Comparison of ENCODE assay signal across 2 cellular contexts in the genomic region with DNA sequence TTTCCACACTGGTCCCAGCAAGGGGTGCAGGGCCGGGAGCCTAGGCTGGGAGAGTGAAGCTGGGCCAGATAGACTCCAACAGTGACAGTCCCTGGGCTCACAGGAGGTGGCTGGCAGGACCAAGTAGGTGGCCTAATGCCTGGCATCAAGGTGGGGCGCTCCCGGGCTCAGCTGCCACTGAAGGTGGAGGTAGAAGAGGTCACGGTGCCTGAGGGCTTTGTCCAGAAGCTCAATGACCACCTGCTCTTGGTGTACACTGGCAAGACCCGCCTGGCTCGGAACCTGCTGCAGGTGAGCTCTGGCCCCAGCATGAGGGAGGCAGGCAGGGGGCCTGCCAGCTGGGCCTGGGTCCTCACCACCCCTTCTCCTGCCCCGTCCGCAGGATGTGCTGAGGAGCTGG.
TF ChIP-seq lines count a peak whose summit lies in the region.

No MANE protein-coding gene starts in this region.

TF ChIP-seq in IMR-90, 13 proteins besides CTCF, POLR2A, EP300 and RAD21:
- no peak for TF ChIP-seq RFX5 (IDR thresholded peaks at IDR 0.05; ENCODE audit: low read depth, low read length)
- TF ChIP-seq RCOR1 (IDR thresholded peaks at IDR 0.05; ENCODE audit: insufficient replicate concordance, low read length) = no peak
- TF ChIP-seq SMC3 (IDR thresholded peaks at IDR 0.05; ENCODE audit: low read depth, low read length) = no peak
- no peak for TF ChIP-seq NFE2L2 (IDR thresholded peaks at IDR 0.05; ENCODE audit: low read depth, low read length)
- TF ChIP-seq MXI1 (IDR thresholded peaks at IDR 0.05; ENCODE audit: borderline replicate concordance, low read depth, low read length) = no peak

TF ChIP-seq in GM12878, 131 proteins besides CTCF, POLR2A, EP300 and RAD21:
- TF ChIP-seq RELA (IDR thresholded peaks at IDR 0.05; ENCODE audit: borderline replicate concordance, partially characterized antibody) (no peak), ZNF687 (IDR thresholded peaks at IDR 0.05) (no peak)
- TF ChIP-seq, protein P1, sequence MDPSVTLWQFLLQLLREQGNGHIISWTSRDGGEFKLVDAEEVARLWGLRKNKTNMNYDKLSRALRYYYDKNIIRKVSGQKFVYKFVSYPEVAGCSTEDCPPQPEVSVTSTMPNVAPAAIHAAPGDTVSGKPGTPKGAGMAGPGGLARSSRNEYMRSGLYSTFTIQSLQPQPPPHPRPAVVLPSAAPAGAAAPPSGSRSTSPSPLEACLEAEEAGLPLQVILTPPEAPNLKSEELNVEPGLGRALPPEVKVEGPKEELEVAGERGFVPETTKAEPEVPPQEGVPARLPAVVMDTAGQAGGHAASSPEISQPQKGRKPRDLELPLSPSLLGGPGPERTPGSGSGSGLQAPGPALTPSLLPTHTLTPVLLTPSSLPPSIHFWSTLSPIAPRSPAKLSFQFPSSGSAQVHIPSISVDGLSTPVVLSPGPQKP (IDR thresholded peaks at IDR 0.05; ENCODE audit: low read depth, low read length) = no peak
